ENCODE assay signal across 8 cellular contexts in the genomic region with DNA sequence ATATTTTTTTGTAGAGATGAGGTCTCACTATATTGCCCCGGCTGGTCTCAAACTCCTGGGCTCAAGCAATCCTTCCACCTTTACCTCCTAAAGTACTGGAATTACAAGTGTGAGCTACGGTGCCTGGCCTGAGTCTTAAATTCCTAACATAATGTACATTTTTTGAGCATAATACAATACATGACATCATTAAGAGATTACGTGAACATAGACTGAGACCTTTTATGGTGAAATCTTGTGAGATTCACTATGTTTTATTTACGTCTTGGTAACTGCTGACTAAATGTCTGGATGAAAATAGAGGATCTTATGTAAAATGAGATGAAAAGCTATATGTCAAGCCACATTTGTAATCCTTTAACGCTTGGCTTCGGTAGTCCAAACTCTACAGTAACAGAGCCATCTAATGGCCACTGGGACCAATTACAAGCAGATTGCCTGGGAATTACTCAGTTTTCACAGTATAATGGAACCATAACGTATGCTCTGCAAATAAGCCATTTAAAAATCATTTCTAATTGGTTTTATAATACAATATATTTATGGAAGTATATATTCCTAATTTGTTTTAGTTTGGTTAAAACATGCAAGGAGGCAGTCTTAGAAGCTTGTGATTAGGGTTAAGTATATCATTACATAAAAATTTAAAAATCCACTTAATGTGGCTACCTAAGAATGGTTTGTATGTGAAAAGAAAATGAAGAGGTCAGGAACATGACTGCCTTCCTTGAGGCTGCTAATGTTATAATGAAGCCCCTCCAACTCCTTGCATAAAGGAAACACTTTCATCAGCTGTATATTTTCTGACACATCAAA. TPM values are rescaled to one million over a fixed set of nuclear protein-coding genes. Genes with fewer than 3 reads are reported as not detected.
DNase-seq lines count a peak whose midpoint lies in the region; ATAC-seq and TF ChIP-seq lines count a peak whose summit lies in the region.

No MANE protein-coding gene starts in this region.

- TF ChIP-seq CTCF in HFFc6 (IDR thresholded peaks at IDR 0.05) (peak; percentile 90), osteocyte (IDR thresholded peaks at IDR 0.05) (peak; percentile 88)
- TF ChIP-seq CTCF in activated CD8-positive, alpha-beta T cell treated with anti-CD3 and anti-CD28 coated beads for 36 hours (IDR thresholded peaks at IDR 0.05) = peak; percentile 89

- POLR2A ChIA-PET in activated CD8-positive, alpha-beta T cell treated with anti-CD3 and anti-CD28 coated beads for 36 hours (lab: Charles Lee) = interaction anchor here (1.0 kb wide), 1 partner anchor 140 kb away, joined by 3 read pairs; no protein-coding TSS in a partner anchor

- intact Hi-C loops in activated CD8-positive, alpha-beta T cell treated with anti-CD3 and anti-CD28 coated beads for 36 hours (cut with micrococcal nuclease) = loop anchor here (2.0 kb wide), 1 partner anchor 85 kb away; no protein-coding TSS in a partner anchor

- H3K4me3 Mint-ChIP-seq in HFFc6 (peak overlapping the region; percentile 50), osteocyte (ENCODE audit: unreplicated experiment) (no peak overlapping the region)
- H3K4me3 Mint-ChIP-seq in activated CD8-positive, alpha-beta T cell treated with anti-CD3 and anti-CD28 coated beads for 36 hours = no peak overlapping the region

- DNase-seq in D341Med (ENCODE audit: low spot score) = peak; percentile 76
- peak; percentile 82 for DNase-seq in HFFc6
- DNase-seq in NCI-H446 treated with DMSO at 0.1 percent for 48 hours (lab: John Stamatoyannopoulos, UW) = peak; percentile 37
- DNase-seq in activated CD8-positive, alpha-beta T cell treated with anti-CD3 and anti-CD28 coated beads for 36 hours = peak; percentile 44
- peak; percentile 75 for DNase-seq in germinal center (ENCODE audit: low spot score)
- DNase-seq in osteocyte (ENCODE audit: extremely low spot score, unreplicated experiment) = no peak
- no peak for DNase-seq in cortex of kidney (lab: John Stamatoyannopoulos, UW)

- H3K27me3 Mint-ChIP-seq in HFFc6 (ENCODE audit: insufficient read depth) (no peaks in the 10 kb centered on the region), osteocyte (ENCODE audit: unreplicated experiment) (no peaks in the 10 kb centered on the region)
- H3K27me3 Mint-ChIP-seq in activated CD8-positive, alpha-beta T cell treated with anti-CD3 and anti-CD28 coated beads for 36 hours = no peaks in the 10 kb centered on the region

- H3K4me1 Mint-ChIP-seq in HFFc6 (ENCODE audit: low read depth) (peaks cover 38% of the 10 kb centered on the region), osteocyte (ENCODE audit: unreplicated experiment) (peaks cover 27% of the 10 kb centered on the region)
- H3K4me1 Mint-ChIP-seq in activated CD8-positive, alpha-beta T cell treated with anti-CD3 and anti-CD28 coated beads for 36 hours (ENCODE audit: low read depth) = no peaks in the 10 kb centered on the region

- H3K36me3 Mint-ChIP-seq in HFFc6 (ENCODE audit: low read depth) (no peaks in the 10 kb centered on the region), osteocyte (ENCODE audit: unreplicated experiment) (no peaks in the 10 kb centered on the region)
- no peaks in the 10 kb centered on the region for H3K36me3 Mint-ChIP-seq in activated CD8-positive, alpha-beta T cell treated with anti-CD3 and anti-CD28 coated beads for 36 hours (ENCODE audit: low read depth)

- peaks cover 6% of the 10 kb centered on the region for H3K9me3 Mint-ChIP-seq in HFFc6
- H3K9me3 Mint-ChIP-seq in activated CD8-positive, alpha-beta T cell treated with anti-CD3 and anti-CD28 coated beads for 36 hours = no peaks in the 10 kb centered on the region
- H3K9me3 Mint-ChIP-seq in osteocyte (ENCODE audit: unreplicated experiment) = no peaks in the 10 kb centered on the region

- H3K27ac Mint-ChIP-seq in HFFc6 (peak overlapping the region; percentile 77), osteocyte (ENCODE audit: unreplicated experiment) (peak overlapping the region; percentile 77)
- no peak overlapping the region for H3K27ac Mint-ChIP-seq in activated CD8-positive, alpha-beta T cell treated with anti-CD3 and anti-CD28 coated beads for 36 hours

- CTCF ChIA-PET in activated CD8-positive, alpha-beta T cell treated with anti-CD3 and anti-CD28 coated beads for 36 hours (lab: Charles Lee) = interaction anchor here (0.7 to 2.6 kb wide), 32 partner anchors 9 to 374 kb away, joined by 3 to 31 read pairs (median 4); a partner anchor contains a TSS

- ATAC-seq in activated CD8-positive, alpha-beta T cell treated with anti-CD3 and anti-CD28 coated beads for 36 hours = peak; percentile 91
- ATAC-seq in GM21717 (IDR thresholded peaks at IDR 0.05; ENCODE audit: unreplicated experiment) = no peak

RNA-seq across cellular contexts. Expression of a gene that starts 8.1 kb away (rescaled TPM):
- total RNA-seq in HFFc6 (2021; fragmentation: NEBNext Ultra II Directional; extraction: Animal tissue kit (Norgen Biotek cat#: 25700)) = 1 to 10 TPM in 4 of 6 experiments, under 1 TPM in 2; 0.59 to 1.8 (median 1.2) TPM
- total RNA-seq in activated CD8-positive, alpha-beta T cell treated with anti-CD3 and anti-CD28 coated beads for 36 hours = 1 to 10 TPM; 4.3 to 5.9 TPM
- 1.9 and 2.7 TPM in 2 replicates for total RNA-seq in osteocyte

Comparison
In these comparisons a context has a peak if more than half of its experiments do, and no peak if none do; other contexts are left out.
1. DNase-seq: peak in D341Med (single experiment), HFFc6 (single experiment), NCI-H446 treated with DMSO at 0.1 percent for 48 hours (single experiment), activated CD8-positive, alpha-beta T cell treated with anti-CD3 and anti-CD28 coated beads for 36 hours (single experiment) and germinal center (single experiment); none in osteocyte (single experiment) and cortex of kidney (single experiment).
2. Peak in every context shown above with its lines, with median percentiles within 50 percentile points of each other: CTCF ChIP-seq.